In the genomic region with DNA sequence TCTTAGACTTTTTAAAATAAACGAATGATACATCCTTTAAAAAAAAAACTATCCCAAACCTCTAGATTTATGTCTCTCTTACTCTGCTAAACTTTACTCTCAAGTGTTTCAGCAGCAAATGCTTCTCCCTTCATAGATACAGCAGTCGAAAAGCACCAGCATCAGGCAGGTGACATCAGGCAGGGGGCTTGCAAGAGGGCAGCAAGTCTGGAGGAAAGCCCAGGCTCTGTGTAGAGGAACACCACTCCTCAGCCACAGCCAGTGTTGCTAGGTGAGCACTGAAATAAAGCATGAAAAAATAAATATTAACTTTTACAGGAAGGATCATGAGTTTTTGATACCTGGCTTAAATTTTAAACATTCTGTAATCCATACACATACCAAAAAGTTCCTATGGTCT, we compare ENCODE assay signal across 27 cellular contexts.
"Had no signal": no experiment of that assay in that cellular context is flagged by ENCODE, and none has a peak within 500 bp of the region (broad histone marks: within the 10 kb centered on the region; RNA-seq: fewer than 3 reads in every experiment).

No MANE protein-coding gene starts in this region.

- H3K4me3 Mint-ChIP-seq: stimulated activated effector memory CD8-positive, alpha-beta T cell treated with anti-CD3 and anti-CD28 coated beads, Interleukin-12 subunit alpha, Interleukin-12 subunit beta, amount 100 ng/mL, for 72 hours; stimulated activated memory B cell treated with anti-CD40 and anti-IgM and Interleukin-4, amounts not matched to agents 10 μg/mL and 1 μg/mL and 100 μg/mL, for 72 hours; stimulated activated naive B cell treated with anti-CD40 and anti-IgM and Interleukin-4, amounts not matched to agents 10 μg/mL and 1 μg/mL and 100 μg/mL, for 72 hours; stimulated activated naive CD8-positive, alpha-beta T cell treated with anti-CD3 and anti-CD28 coated beads, Interleukin-15, amount 100 ng/mL, for 72 hours; stimulated activated naive CD8-positive, alpha-beta T cell treated with anti-CD3 and anti-CD28 coated beads, Interleukin-15, Interleukin-2, amounts not matched to agents 100 ng/mL and 50 ng/mL, for 24 hours; type B pancreatic cell had no signal

- H3K9me3 ChIP-seq: stomach, suprapubic skin, testis, thoracic aorta, thyroid gland, tibial artery, tibial nerve, transverse colon, upper lobe of left lung, upper lobe of right lung, vagina had no signal

- DNase-seq: stimulated activated CD4-positive, alpha-beta T cell treated with anti-CD3 and anti-CD28 coated beads, Interleukin-2, amount 100 ng/mL, for 48 hours; stimulated activated CD4-positive, alpha-beta T cell treated with anti-CD3 and anti-CD28 coated beads, Interleukin-4, amount 100 ng/mL, for 1 hour; stimulated activated CD4-positive, alpha-beta T cell treated with anti-CD3 and anti-CD28 coated beads, Interleukin-4, amount 100 ng/mL, for 24 hours; stimulated activated CD4-positive, alpha-beta T cell treated with anti-CD3 and anti-CD28 coated beads, Interleukin-4, amount 100 ng/mL, for 4 hours; stimulated activated CD8-positive, alpha-beta memory T cell treated with anti-CD3 and anti-CD28 coated beads, Interleukin-4, amount 100 ng/mL, for 48 hours; stimulated activated naive B cell treated with anti-CD40 and anti-IgM and Interleukin-4, amounts not matched to agents 10 μg/mL and 1 μg/mL and 100 μg/mL, for 72 hours; stimulated activated naive CD4-positive, alpha-beta T cell; stimulated activated naive CD4-positive, alpha-beta T cell treated with Interleukin-2 at 50 U/mL for 16 hours; stimulated activated naive CD8-positive, alpha-beta T cell treated with anti-CD3 and anti-CD28 coated beads, Interleukin-15, amount 100 ng/mL, for 72 hours; stimulated activated naive CD8-positive, alpha-beta T cell treated with anti-CD3 and anti-CD28 coated beads, Interleukin-15, Interleukin-2, amounts not matched to agents 100 U/mL and 50 U/mL, for 24 hours; stomach; substantia nigra; testis; thyroid gland; tibial artery; transverse colon; trophoblast cell; upper lobe of left lung; upper lobe of right lung had no signal

- H3K4me1 Mint-ChIP-seq: stimulated activated effector memory CD8-positive, alpha-beta T cell treated with anti-CD3 and anti-CD28 coated beads, Interleukin-12 subunit alpha, Interleukin-12 subunit beta, amount 100 ng/mL, for 72 hours; stimulated activated memory B cell treated with anti-CD40 and anti-IgM and Interleukin-4, amounts not matched to agents 10 μg/mL and 1 μg/mL and 100 μg/mL, for 72 hours; stimulated activated naive B cell treated with anti-CD40 and anti-IgM and Interleukin-4, amounts not matched to agents 10 μg/mL and 1 μg/mL and 100 μg/mL, for 72 hours; stimulated activated naive CD8-positive, alpha-beta T cell treated with anti-CD3 and anti-CD28 coated beads, Interleukin-15, amount 100 ng/mL, for 72 hours had no signal

- H3K27me3 ChIP-seq: stomach, suprapubic skin, testis, thyroid gland, tibial artery, tibial nerve, transverse colon, upper lobe of left lung, upper lobe of right lung, vagina had no signal

- H3K9me3 Mint-ChIP-seq: stimulated activated memory B cell treated with anti-CD40 and anti-IgM and Interleukin-4, amounts not matched to agents 10 μg/mL and 1 μg/mL and 100 μg/mL, for 72 hours; type B pancreatic cell had no signal

- H3K36me3 Mint-ChIP-seq: stimulated activated effector memory CD8-positive, alpha-beta T cell treated with anti-CD3 and anti-CD28 coated beads, Interleukin-12 subunit alpha, Interleukin-12 subunit beta, amount 100 ng/mL, for 72 hours; stimulated activated memory B cell treated with anti-CD40 and anti-IgM and Interleukin-4, amounts not matched to agents 10 μg/mL and 1 μg/mL and 100 μg/mL, for 72 hours; stimulated activated naive B cell treated with anti-CD40 and anti-IgM and Interleukin-4, amounts not matched to agents 10 μg/mL and 1 μg/mL and 100 μg/mL, for 72 hours; type B pancreatic cell had no signal

- H3K4me1 ChIP-seq: stomach, suprapubic skin, testis, thyroid gland, tibial artery, tibial nerve, transverse colon, upper lobe of left lung, upper lobe of right lung, vagina had no signal

- H3K4me3 ChIP-seq: stomach, suprapubic skin, testis, thoracic aorta, thyroid gland, tibial artery, tibial nerve, transverse colon, upper lobe of left lung, upper lobe of right lung, vagina had no signal

- H3K27ac ChIP-seq: stomach, suprapubic skin, testis, thoracic aorta, thyroid gland, tibial artery, tibial nerve, transverse colon, upper lobe of left lung, upper lobe of right lung, vagina had no signal

- H3K36me3 ChIP-seq: stomach, suprapubic skin, thoracic aorta, thyroid gland, tibial artery, tibial nerve, transverse colon, upper lobe of left lung, upper lobe of right lung, vagina had no signal

- H3K27ac Mint-ChIP-seq: stimulated activated effector memory CD8-positive, alpha-beta T cell treated with anti-CD3 and anti-CD28 coated beads, Interleukin-12 subunit alpha, Interleukin-12 subunit beta, amount 100 ng/mL, for 72 hours; stimulated activated memory B cell treated with anti-CD40 and anti-IgM and Interleukin-4, amounts not matched to agents 10 μg/mL and 1 μg/mL and 100 μg/mL, for 72 hours; stimulated activated naive B cell treated with anti-CD40 and anti-IgM and Interleukin-4, amounts not matched to agents 10 μg/mL and 1 μg/mL and 100 μg/mL, for 72 hours; stimulated activated naive CD8-positive, alpha-beta T cell treated with anti-CD3 and anti-CD28 coated beads, Interleukin-15, amount 100 ng/mL, for 72 hours; stimulated activated naive CD8-positive, alpha-beta T cell treated with anti-CD3 and anti-CD28 coated beads, Interleukin-15, Interleukin-2, amounts not matched to agents 100 ng/mL and 50 ng/mL, for 24 hours; type B pancreatic cell had no signal

- H3K27me3 Mint-ChIP-seq: stimulated activated memory B cell treated with anti-CD40 and anti-IgM and Interleukin-4, amounts not matched to agents 10 μg/mL and 1 μg/mL and 100 μg/mL, for 72 hours; stimulated activated naive B cell treated with anti-CD40 and anti-IgM and Interleukin-4, amounts not matched to agents 10 μg/mL and 1 μg/mL and 100 μg/mL, for 72 hours; stimulated activated naive CD8-positive, alpha-beta T cell treated with anti-CD3 and anti-CD28 coated beads, Interleukin-15, amount 100 ng/mL, for 72 hours; stimulated activated naive CD8-positive, alpha-beta T cell treated with anti-CD3 and anti-CD28 coated beads, Interleukin-15, Interleukin-2, amounts not matched to agents 100 ng/mL and 50 ng/mL, for 24 hours; type B pancreatic cell had no signal
